8 cellular contexts compared by ENCODE assay signal in the genomic region with DNA sequence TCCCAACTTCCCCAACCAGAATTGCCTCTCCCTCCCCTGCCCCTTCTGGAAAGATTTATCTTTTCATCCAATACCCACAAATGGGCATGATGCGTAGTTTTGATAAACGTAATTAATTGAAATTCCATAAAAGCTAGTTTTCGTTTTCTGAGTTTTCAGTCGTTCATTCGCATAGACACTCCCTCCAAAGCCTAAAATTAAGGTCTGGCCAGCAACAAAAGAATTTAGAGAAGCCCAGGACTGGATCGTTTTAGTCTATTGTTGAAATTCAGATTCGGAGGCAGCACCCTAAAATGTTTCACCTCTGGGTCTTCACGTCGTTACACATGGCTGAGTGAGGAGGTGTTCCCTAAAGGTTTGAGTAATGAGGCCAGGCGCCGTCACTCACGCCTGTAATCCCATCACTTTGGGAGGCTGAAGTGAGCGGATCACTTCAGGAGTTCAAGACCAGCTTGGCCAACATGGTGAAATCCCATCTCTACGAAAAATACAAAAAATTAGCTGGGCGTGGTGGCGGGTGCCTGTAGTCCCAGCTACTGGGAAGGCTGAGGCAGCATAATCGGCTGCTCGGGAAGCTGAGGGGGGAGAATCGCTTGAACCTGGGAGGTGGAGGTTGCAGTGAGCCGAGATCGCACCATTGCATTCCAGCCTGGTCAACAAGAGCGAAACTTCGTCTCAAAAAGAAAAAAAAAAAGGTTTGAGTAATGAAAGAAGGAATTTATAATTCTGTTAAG. TPM values are rescaled to one million over a fixed set of nuclear protein-coding genes. Genes with fewer than 3 reads are reported as not detected.
DNase-seq lines count a peak whose midpoint lies in the region; ATAC-seq and TF ChIP-seq lines count a peak whose summit lies in the region.

No MANE protein-coding gene starts in this region.

- intact Hi-C loops in sigmoid colon (cut with DNase I) = no loop called here

- peak overlapping the region; percentile 81 to 91 (median 88) for H3K27ac ChIP-seq in sigmoid colon

- H3K9me3 ChIP-seq in sigmoid colon = no peaks in the 10 kb centered on the region

- DNase-seq in fibroblast of mammary gland (ENCODE audit: low read depth) (no peak), sigmoid colon (no peak), NCI-H748 treated with DMSO at 0.1 percent for 48 hours (lab: John Stamatoyannopoulos, UW) (no peak)
- no peak for DNase-seq in activated CD4-positive, alpha-beta T cell treated with anti-CD3 and anti-CD28 coated beads, Interleukin-2, amount 50 U/mL, for 48 hours

- no peak for TF ChIP-seq POLR2A in sigmoid colon (IDR thresholded peaks at IDR 0.05)

- no peaks in the 10 kb centered on the region for H3K27me3 ChIP-seq in sigmoid colon

- H3K36me3 ChIP-seq in sigmoid colon = no peaks in the 10 kb centered on the region

- no peak for TF ChIP-seq EP300 in sigmoid colon (IDR thresholded peaks at IDR 0.05)

- H3K4me3 ChIP-seq in GM12875 (ENCODE audit: low read depth, low read length) (peak overlapping the region; percentile 94), fibroblast of mammary gland (ENCODE audit: control insufficient read depth, low read depth, low read length) (peak overlapping the region; percentile 93), sigmoid colon (peak overlapping the region; percentile 80 to 97 (median 88))

- ATAC-seq in SK-N-SH treated with all-trans-retinoic acid at 6 μM for 48 hours (peak; percentile 43), HG03280 (IDR thresholded peaks at IDR 0.05; ENCODE audit: unreplicated experiment) (no peak), GM21381 (IDR thresholded peaks at IDR 0.05; ENCODE audit: unreplicated experiment) (no peak)

- peaks cover 0 to 36% (median 35%) of the 10 kb centered on the region in 4 donors for H3K4me1 ChIP-seq in sigmoid colon

- no peak for TF ChIP-seq CTCF in GM12875 (IDR thresholded peaks at IDR 0.05; ENCODE audit: borderline replicate concordance, insufficient read depth, low read depth, low read length)
- TF ChIP-seq CTCF in fibroblast of mammary gland (conservative IDR thresholded peaks at IDR 0.05; ENCODE audit: control insufficient read depth, insufficient read depth, low read depth, low read length) = no peak
- TF ChIP-seq CTCF in sigmoid colon (IDR thresholded peaks at IDR 0.05) = no peak

- WGBS in sigmoid colon, 2 donors = 56 to 70% methylated on average over 23 of the region's 23 CpGs

TF ChIP-seq in SK-N-SH treated with all-trans-retinoic acid at 6 μM for 48 hours, 23 proteins besides CTCF, POLR2A, EP300 and RAD21:
- TF ChIP-seq, protein P1, sequence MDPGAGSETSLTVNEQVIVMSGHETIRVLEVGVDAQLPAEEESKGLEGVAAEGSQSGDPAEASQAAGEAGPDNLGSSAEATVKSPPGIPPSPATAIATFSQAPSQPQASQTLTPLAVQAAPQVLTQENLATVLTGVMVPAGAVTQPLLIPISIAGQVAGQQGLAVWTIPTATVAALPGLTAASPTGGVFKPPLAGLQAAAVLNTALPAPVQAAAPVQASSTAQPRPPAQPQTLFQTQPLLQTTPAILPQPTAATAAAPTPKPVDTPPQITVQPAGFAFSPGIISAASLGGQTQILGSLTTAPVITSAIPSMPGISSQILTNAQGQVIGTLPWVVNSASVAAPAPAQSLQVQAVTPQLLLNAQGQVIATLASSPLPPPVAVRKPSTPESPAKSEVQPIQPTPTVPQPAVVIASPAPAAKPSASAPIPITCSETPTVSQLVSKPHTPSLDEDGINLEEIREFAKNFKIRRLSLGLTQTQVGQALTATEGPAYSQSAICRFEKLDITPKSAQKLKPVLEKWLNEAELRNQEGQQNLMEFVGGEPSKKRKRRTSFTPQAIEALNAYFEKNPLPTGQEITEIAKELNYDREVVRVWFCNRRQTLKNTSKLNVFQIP (CRISPR knock-in tag; IDR thresholded peaks at IDR 0.05; ENCODE audit: borderline replicate concordance, low read depth) = 0 out of 2 replicates have a peak, but pooled peaks have one; percentile 6
- TF ChIP-seq ISL1 (CRISPR knock-in tag; IDR thresholded peaks at IDR 0.05) (peak; percentile 20; the same call in 1 of the 2 replicates), TOX (CRISPR knock-in tag; IDR thresholded peaks at IDR 0.05; ENCODE audit: borderline replicate concordance) (no peak)

RNA-seq across cellular contexts. Expression of gene NDUFC2, which starts 0.6 kb away (rescaled TPM):
- 100 to 1,000 TPM in 2 of 4 donors, 10 to 100 TPM in 2; 55.9 to 109 (median 93.8) TPM for total RNA-seq in sigmoid colon
- 100 to 1,000 TPM; 123 to 246 (median 131) TPM for polyA plus RNA-seq in sigmoid colon

RNA-seq across cellular contexts. Expression of gene THRSP, which starts 16.6 kb away (rescaled TPM):
- total RNA-seq in sigmoid colon = 1 to 10 TPM in 1 of 4 donors, not detected in 3; 1.8 TPM
- 1 to 10 TPM in 1 of 3 donors, not detected in 2; 3.4 TPM for polyA plus RNA-seq in sigmoid colon

RNA-seq across cellular contexts. Expression of gene KCTD14, which starts 57.2 kb away (rescaled TPM):
- total RNA-seq in sigmoid colon = 1 to 10 TPM; 2.5 to 4.5 (median 2.6) TPM
- polyA plus RNA-seq in sigmoid colon = 10 to 100 TPM; 11.6 to 22.8 (median 15.0) TPM

RNA-seq across cellular contexts. Expression of gene ALG8, which starts 59.2 kb away (rescaled TPM):
- 10 to 100 TPM; 15.6 to 26.4 (median 24.2) TPM for total RNA-seq in sigmoid colon
- 10 to 100 TPM; 13.2 to 24.2 (median 15.0) TPM for polyA plus RNA-seq in sigmoid colon
